8 cellular contexts compared by ENCODE assay signal in genomic region chr19:16076154-16076957, GRCh38. TPM values are rescaled to one million over a fixed set of nuclear protein-coding genes. Genes with fewer than 3 reads are reported as not detected.
DNase-seq lines count a peak whose midpoint lies in the region; ATAC-seq lines count a peak whose summit lies in the region.

TSS of gene TPM4 (plus strand) at chr19:16076495. CDS start at chr19:16076566, 71 bp downstream.

- H3K9me3 ChIP-seq in muscle layer of colon (ENCODE audit: low read length), result no peaks in the 10 kb centered on the region

- peaks cover 38% of the 10 kb centered on the region for H3K36me3 ChIP-seq in muscle layer of colon (ENCODE audit: insufficient read depth, low read length)

- H3K27me3 ChIP-seq in muscle layer of colon (ENCODE audit: control insufficient read depth in 1 of 2, insufficient read depth in 2 of 2, low read length in 2 of 2), result no peaks in the 10 kb centered on the region

- peak; percentile 69 for ATAC-seq in GM18909 (IDR thresholded peaks at IDR 0.05; ENCODE audit: poor library complexity, unreplicated experiment)
- peak; percentile 35 for ATAC-seq in HG03378 (IDR thresholded peaks at IDR 0.05; ENCODE audit: unreplicated experiment)
- peak; percentile 50 for ATAC-seq in esophagus mucosa

- H3K27ac ChIP-seq in muscle layer of colon (ENCODE audit: low read depth, low read length), result peak within 1 kb of the TSS; percentile 98

- H3K9ac ChIP-seq in muscle layer of colon (ENCODE audit: low read length), result peak within 1 kb of the TSS; percentile 99

- H3K4me3 ChIP-seq in muscle layer of colon (ENCODE audit: low read depth in 1 of 2, low read length in 2 of 2), result peak within 1 kb of the TSS; percentile 90 to 97

- DNase-seq in AML-193 (lab: John Stamatoyannopoulos, UW), result peak; percentile 34 to 36
- DNase-seq in OCI-M1 (lab: John Stamatoyannopoulos, UW), result peak; percentile 90
- DNase-seq in activated T-cell treated with anti-CD3 and anti-CD28 coated beads, Interleukin-2, amount 50 U/mL, for 1 hour, result peak; percentile 89
- peak; percentile 56 to 72 for DNase-seq in stimulated activated CD8-positive, alpha-beta memory T cell treated with anti-CD3 and anti-CD28 coated beads, Interleukin-7, amount 100 ng/mL, for 1 hour (ENCODE audit: low read depth in 2 of 2)

- H3K4me1 ChIP-seq in muscle layer of colon (ENCODE audit: insufficient read depth, low read length), result peaks cover 78% of the 10 kb centered on the region

RNA-seq across cellular contexts. Expression of gene TPM4, which starts in this region (rescaled TPM):
- total RNA-seq in esophagus mucosa, result 427 TPM

Comparison
In these comparisons a context has a peak if more than half of its experiments do, and no peak if none do; other contexts are left out.
1. Peak in every context shown above with its lines: DNase-seq, ATAC-seq, H3K4me3 ChIP-seq and H3K27ac ChIP-seq.
2. DNase-seq: peak in every context shown above with its lines; median percentile 90 in OCI-M1; 89 in activated T-cell treated with anti-CD3 and anti-CD28 coated beads, Interleukin-2, amount 50 U/mL, for 1 hour; 64 in stimulated activated CD8-positive, alpha-beta memory T cell treated with anti-CD3 and anti-CD28 coated beads, Interleukin-7, amount 100 ng/mL, for 1 hour; 35 in AML-193.